Comparison of ENCODE assay signal across 16 cellular contexts in genomic region chr16:54430491-54431030, GRCh38.
DNase-seq lines count a peak whose midpoint lies in the region; ATAC-seq, FAIRE-seq and TF ChIP-seq lines count a peak whose summit lies in the region.
"Had no signal": no experiment of that assay in that cellular context is flagged by ENCODE, and none has a peak within 500 bp of the region (broad histone marks: within the 10 kb centered on the region; RNA-seq: fewer than 3 reads in every experiment).

No MANE protein-coding gene starts in this region.

- H3K79me2 ChIP-seq in neural progenitor cell (ENCODE audit: low read depth) = no peaks in the 10 kb centered on the region

- H3K4me3 Mint-ChIP-seq in chondrocyte (ENCODE audit: unreplicated experiment) = peak overlapping the region; percentile 23
- H3K4me3 Mint-ChIP-seq in neural progenitor cell = peak overlapping the region; percentile 22
- H3K4me3 Mint-ChIP-seq: activated B cell treated with CpG ODN at 0.5 μM for 24 hours had no signal

- no peak overlapping the region for H2AFZ ChIP-seq in neural progenitor cell (replicated peaks)

- peaks cover 66% of the 10 kb centered on the region for H3K27me3 ChIP-seq in neural progenitor cell

- no peak overlapping the region for H3K27ac ChIP-seq in neural progenitor cell
- H3K27ac ChIP-seq: colonic mucosa had no signal

- peaks cover 35% of the 10 kb centered on the region for H3K27me3 Mint-ChIP-seq in chondrocyte (ENCODE audit: low read depth)
- peaks cover 24% of the 10 kb centered on the region for H3K27me3 Mint-ChIP-seq in neural progenitor cell (ENCODE audit: insufficient read depth, low read depth)

- no peak for TF ChIP-seq POLR2A in GM12891 (IDR thresholded peaks at IDR 0.05; ENCODE audit: low read depth, low read length)

- no peak for FAIRE-seq in GM12891 (lab: Jason Lieb, UNC)
- FAIRE-seq: HTR-8/SVneo, small intestine had no signal

- H3F3A ChIP-seq in neural progenitor cell (ENCODE audit: low read depth) = peaks cover 33% of the 10 kb centered on the region

- peaks cover 5% of the 10 kb centered on the region for H4K20me1 ChIP-seq in neural progenitor cell (ENCODE audit: low read depth)

- TF ChIP-seq CTCF in AG10803 (conservative IDR thresholded peaks at IDR 0.05; ENCODE audit: low read length) = no peak
- TF ChIP-seq CTCF in chondrocyte (IDR thresholded peaks at IDR 0.05) = no peak
- TF ChIP-seq CTCF in neural progenitor cell (IDR thresholded peaks at IDR 0.05) = no peak
- TF ChIP-seq CTCF in omental fat pad (IDR thresholded peaks at IDR 0.05) = no peak

- H3K4me3 ChIP-seq in AG10803 (ENCODE audit: low read length) (peak overlapping the region; percentile 15), neural progenitor cell (peak overlapping the region; percentile 7)
- H3K4me3 ChIP-seq: colonic mucosa had no signal

- H3K9me3 Mint-ChIP-seq in chondrocyte (ENCODE audit: low read depth) = peaks cover 15% of the 10 kb centered on the region
- peaks cover 18% of the 10 kb centered on the region for H3K9me3 Mint-ChIP-seq in neural progenitor cell

- H3K4me2 ChIP-seq in neural progenitor cell = peak overlapping the region; percentile 68

- H3K9ac ChIP-seq in neural progenitor cell = no peak overlapping the region

- H3K4me1 ChIP-seq in neural progenitor cell = peaks cover 20% of the 10 kb centered on the region
- H3K4me1 ChIP-seq: colonic mucosa had no signal

- H3K4me1 Mint-ChIP-seq in chondrocyte (ENCODE audit: low read depth) (peaks cover 16% of the 10 kb centered on the region), neural progenitor cell (peaks cover 28% of the 10 kb centered on the region)
- H3K4me1 Mint-ChIP-seq: activated B cell treated with CpG ODN at 0.5 μM for 24 hours had no signal

- ATAC-seq in omental fat pad (ENCODE audit: low FRiP score) = no peak
- ATAC-seq: Right ventricle myocardium inferior had no signal

- H3K36me3 Mint-ChIP-seq in chondrocyte (ENCODE audit: low read depth) (peaks cover 7% of the 10 kb centered on the region), neural progenitor cell (peaks cover 5% of the 10 kb centered on the region)

- DNase-seq in AG10803 (ENCODE audit: low read depth) (peak; percentile 91), M059J (ENCODE audit: low read depth) (peak; percentile 91), chondrocyte (ENCODE audit: low spot score) (no peak), neural progenitor cell (ENCODE audit: low spot score) (peak; percentile 87), NCI-H446 (lab: John Stamatoyannopoulos, UW) (no peak), omental fat pad (ENCODE audit: low spot score) (no peak), putamen (ENCODE audit: low spot score) (no peak), GM12891 (ENCODE audit: insufficient read length, low spot score) (no peak)
- DNase-seq: activated B cell treated with CpG ODN at 0.5 μM for 24 hours; activated T-cell treated with anti-CD3 and anti-CD28 coated beads, Interleukin-2, amount 50 U/mL, for 72 hours; colonic mucosa; head of caudate nucleus; NCI-H2171 treated with DMSO at 0.1 percent for 48 hours; small intestine had no signal

- H3K27ac Mint-ChIP-seq in chondrocyte (ENCODE audit: unreplicated experiment) (peak overlapping the region; percentile 3), neural progenitor cell (peak overlapping the region; percentile 55)
- H3K27ac Mint-ChIP-seq: activated B cell treated with CpG ODN at 0.5 μM for 24 hours had no signal

- no peaks in the 10 kb centered on the region for H3K36me3 ChIP-seq in neural progenitor cell
- H3K36me3 ChIP-seq: colonic mucosa had no signal

- H3K9me3 ChIP-seq in neural progenitor cell (ENCODE audit: low read depth) = no peaks in the 10 kb centered on the region
- H3K9me3 ChIP-seq: colonic mucosa had no signal

TF ChIP-seq in GM12891, 5 proteins besides CTCF, POLR2A, EP300 and RAD21:
- no peak for TF ChIP-seq SPI1 (IDR thresholded peaks at IDR 0.05; ENCODE audit: low read depth, low read length)
- no peak for TF ChIP-seq PAX5 (IDR thresholded peaks at IDR 0.05; ENCODE audit: insufficient read depth, low read length, severe bottlenecking)
- no peak for TF ChIP-seq POLR2AphosphoS5 (IDR thresholded peaks at IDR 0.05; ENCODE audit: low read depth, low read length)
- TF ChIP-seq TAF1 (IDR thresholded peaks at IDR 0.05; ENCODE audit: low read depth, low read length) = no peak
- no peak for TF ChIP-seq POU2F2 (IDR thresholded peaks at IDR 0.05; ENCODE audit: low read depth, low read length)
TF ChIP-seq in GM12891: peak in this region for 0.

Comparison
In these comparisons a context has a peak if more than half of its experiments do, and no peak if none do; other contexts are left out.
1. DNase-seq: peak in AG10803 (single experiment), M059J (single experiment) and neural progenitor cell (single experiment); none in chondrocyte (single experiment), NCI-H446 (0 of 2), omental fat pad (single experiment), putamen (single experiment) and GM12891 (single experiment).